Comparison of ENCODE assay signal across 24 cellular contexts in the genomic region with DNA sequence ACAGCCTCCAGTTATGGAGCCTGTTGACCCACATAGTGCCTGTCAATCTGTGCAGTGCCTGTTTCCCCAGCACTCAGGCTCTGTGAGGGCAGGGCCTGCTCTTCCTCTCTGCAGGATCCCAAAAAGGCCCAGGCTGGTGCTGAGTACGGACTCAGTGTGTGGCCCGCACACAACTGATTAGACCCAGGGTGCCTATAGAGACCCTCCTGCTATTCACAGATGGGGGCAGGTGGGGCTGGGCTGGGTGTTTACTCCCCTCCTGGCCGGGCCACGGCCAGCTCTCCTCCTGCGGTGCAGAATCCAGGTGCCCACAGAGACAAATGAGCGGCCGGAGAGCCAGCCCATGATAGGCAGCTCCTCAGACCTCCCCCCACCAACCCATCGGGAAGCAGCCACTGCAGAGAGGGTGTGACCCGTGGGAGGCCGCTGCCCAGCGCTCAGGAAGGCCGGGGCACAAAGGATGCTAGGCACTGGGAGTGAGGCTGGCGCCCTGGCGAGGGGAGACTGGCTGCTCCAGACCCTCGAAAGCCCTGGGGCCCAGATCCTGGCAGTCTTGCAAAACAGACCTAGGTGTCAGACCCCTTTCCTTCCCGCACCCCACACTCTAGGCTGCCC.
"Had no signal": no experiment of that assay in that cellular context is flagged by ENCODE, and none has a peak within 500 bp of the region (broad histone marks: within the 10 kb centered on the region; RNA-seq: fewer than 3 reads in every experiment).

No MANE protein-coding gene starts in this region.

- H3K27ac ChIP-seq: parathyroid adenoma, tibial nerve had no signal

- H3K4me3 Mint-ChIP-seq: activated CD4-positive, alpha-beta memory T cell treated with anti-CD3 and anti-CD28 coated beads, Interleukin-2, amount 10 ng/mL, durations not matched to agents 7 days and 5 days; activated CD8-positive, alpha-beta memory T cell treated with anti-CD3 and anti-CD28 coated beads, Interleukin-2, amount 10 ng/mL, durations not matched to agents 7 days and 5 days; activated naive CD8-positive, alpha-beta T cell treated with anti-CD3 and anti-CD28 coated beads, Interleukin-2, amount 50 U/mL, for 24 hours; effector memory CD8-positive, alpha-beta T cell; mesothelial cell of epicardium; natural killer cell; T-helper 17 cell had no signal

- H3K9me3 Mint-ChIP-seq: activated CD4-positive, alpha-beta memory T cell treated with anti-CD3 and anti-CD28 coated beads, Interleukin-2, amount 10 ng/mL, durations not matched to agents 7 days and 5 days; activated naive CD8-positive, alpha-beta T cell treated with anti-CD3 and anti-CD28 coated beads, Interleukin-2, amount 50 U/mL, for 24 hours; effector memory CD8-positive, alpha-beta T cell; mesothelial cell of epicardium; natural killer cell had no signal

- ATAC-seq: activated CD8-positive, alpha-beta memory T cell treated with anti-CD3 and anti-CD28 coated beads, Interleukin-2, amount 10 ng/mL, durations not matched to agents 7 days and 5 days; activated naive CD8-positive, alpha-beta T cell treated with anti-CD3 and anti-CD28 coated beads, Interleukin-2, amount 50 U/mL, for 24 hours; effector memory CD8-positive, alpha-beta T cell; esophagus mucosa; left ventricle myocardium superior; natural killer cell; right cardiac atrium; stimulated activated naive CD8-positive, alpha-beta T cell treated with anti-CD3 and anti-CD28 coated beads, Interleukin-15, Interleukin-2, amounts not matched to agents 100 U/mL and 50 U/mL, for 24 hours; T-helper 17 cell had no signal

- H3K4me1 ChIP-seq: parathyroid adenoma had no signal

- H3K79me2 ChIP-seq: parathyroid adenoma had no signal

- H3K4me3 ChIP-seq: tibial nerve had no signal

- DNase-seq: activated CD4-positive, alpha-beta memory T cell treated with anti-CD3 and anti-CD28 coated beads, Interleukin-2, amount 10 ng/mL, durations not matched to agents 7 days and 5 days; activated CD4-positive, alpha-beta T cell treated with anti-CD3 and anti-CD28 coated beads for 48 hours; activated CD8-positive, alpha-beta memory T cell treated with anti-CD3 and anti-CD28 coated beads, Interleukin-2, amount 10 ng/mL, durations not matched to agents 7 days and 5 days; activated gamma-delta T cell; activated naive CD4-positive, alpha-beta T cell treated with anti-CD3 and anti-CD28 coated beads, Interleukin-2, amount 50 U/mL, for 16 hours; activated naive CD8-positive, alpha-beta T cell treated with anti-CD3 and anti-CD28 coated beads, Interleukin-2, amount 50 U/mL, for 24 hours; activated T-cell treated with anti-CD3 and anti-CD28 coated beads for 4 hours; aorta; effector memory CD8-positive, alpha-beta T cell; glutamatergic neuron; kidney glomerular epithelial cell; left ventricle myocardium superior; mammary epithelial cell; natural killer cell; right cardiac atrium; stimulated activated CD4-positive, alpha-beta T cell treated with anti-CD3 and anti-CD28 coated beads, Interleukin-12 subunit alpha, Interleukin-12 subunit beta, amount 100 ng/mL, for 4 hours; stimulated activated CD4-positive, alpha-beta T cell treated with anti-CD3 and anti-CD28 coated beads, Interleukin-4, amount 100 ng/mL, for 4 hours; stimulated activated naive CD8-positive, alpha-beta T cell treated with anti-CD3 and anti-CD28 coated beads, Interleukin-15, Interleukin-2, amounts not matched to agents 100 U/mL and 50 U/mL, for 24 hours; T-helper 17 cell had no signal

- H2AFZ ChIP-seq: parathyroid adenoma had no signal

- H3K27ac Mint-ChIP-seq: activated CD4-positive, alpha-beta memory T cell treated with anti-CD3 and anti-CD28 coated beads, Interleukin-2, amount 10 ng/mL, durations not matched to agents 7 days and 5 days; activated CD8-positive, alpha-beta memory T cell treated with anti-CD3 and anti-CD28 coated beads, Interleukin-2, amount 10 ng/mL, durations not matched to agents 7 days and 5 days; activated naive CD8-positive, alpha-beta T cell treated with anti-CD3 and anti-CD28 coated beads, Interleukin-2, amount 50 U/mL, for 24 hours; effector memory CD8-positive, alpha-beta T cell; mesothelial cell of epicardium; natural killer cell; T-helper 17 cell had no signal

- H3K36me3 Mint-ChIP-seq: activated CD8-positive, alpha-beta memory T cell treated with anti-CD3 and anti-CD28 coated beads, Interleukin-2, amount 10 ng/mL, durations not matched to agents 7 days and 5 days; mesothelial cell of epicardium; natural killer cell had no signal

- H3K36me3 ChIP-seq: tibial nerve had no signal

- H3K27me3 Mint-ChIP-seq: activated CD4-positive, alpha-beta memory T cell treated with anti-CD3 and anti-CD28 coated beads, Interleukin-2, amount 10 ng/mL, durations not matched to agents 7 days and 5 days; brain had no signal

- H3K27me3 ChIP-seq: tibial nerve had no signal

- H3K4me1 Mint-ChIP-seq: activated CD4-positive, alpha-beta memory T cell treated with anti-CD3 and anti-CD28 coated beads, Interleukin-2, amount 10 ng/mL, durations not matched to agents 7 days and 5 days; activated CD8-positive, alpha-beta memory T cell treated with anti-CD3 and anti-CD28 coated beads, Interleukin-2, amount 10 ng/mL, durations not matched to agents 7 days and 5 days; activated naive CD8-positive, alpha-beta T cell treated with anti-CD3 and anti-CD28 coated beads, Interleukin-2, amount 50 U/mL, for 24 hours; mesothelial cell of epicardium; natural killer cell; T-helper 17 cell had no signal

- H3K9me3 ChIP-seq: tibial nerve had no signal
